Comparison of ENCODE assay signal across 25 cellular contexts in the genomic region with DNA sequence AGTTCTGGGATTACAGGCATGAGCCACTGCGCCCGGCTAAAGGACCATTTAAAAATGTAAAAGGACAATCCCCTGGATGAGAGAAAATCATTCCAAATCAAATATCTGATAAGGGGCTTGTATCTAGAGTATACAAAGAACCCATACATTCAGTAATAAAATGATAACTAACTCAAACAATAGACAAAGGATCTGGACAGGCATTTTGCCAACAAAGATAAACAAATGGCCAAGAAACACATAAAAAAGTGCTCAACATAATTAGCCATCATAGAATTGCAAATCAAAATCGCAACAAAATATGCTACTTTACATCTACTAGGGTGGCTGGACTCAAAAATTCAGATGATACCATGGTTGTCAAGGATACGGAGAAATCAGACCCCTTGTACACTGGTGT.
"Had no signal": no experiment of that assay in that cellular context is flagged by ENCODE, and none has a peak within 500 bp of the region (broad histone marks: within the 10 kb centered on the region; RNA-seq: fewer than 3 reads in every experiment).

No MANE protein-coding gene starts in this region.

- H3K4me1 ChIP-seq: body of pancreas, gastroesophageal sphincter, pancreas, prostate gland, tibial artery had no signal

- H3K4me3 ChIP-seq: body of pancreas, dorsolateral prefrontal cortex, gastroesophageal sphincter, hepatocyte, pancreas, prostate gland, skin epidermis, tibial artery had no signal

- DNase-seq: activated CD4-positive, alpha-beta T cell treated with anti-CD3 and anti-CD28 coated beads for 4 hours; activated CD4-positive, alpha-beta T cell treated with anti-CD3 and anti-CD28 coated beads, Interleukin-2, amount 50 U/mL, for 4 hours; activated naive CD4-positive, alpha-beta T cell treated with Interleukin-2 at 50 U/mL for 16 hours; activated T-cell treated with anti-CD3 and anti-CD28 coated beads for 4 hours; activated T-cell treated with anti-CD3 and anti-CD28 coated beads, Interleukin-2, amount 50 U/mL, for 72 hours; anterior cingulate cortex; body of pancreas; dorsolateral prefrontal cortex; effector memory CD4-positive, alpha-beta T cell; erythroblast; islet precursor cell; left ventricle myocardium superior; naive thymus-derived CD4-positive, alpha-beta T cell; nucleus accumbens; pancreas; retina; stimulated activated CD4-positive, alpha-beta T cell treated with anti-CD3 and anti-CD28 coated beads, Interleukin-4, amount 100 ng/mL, for 4 hours; stimulated activated CD8-positive, alpha-beta memory T cell treated with anti-CD3 and anti-CD28 coated beads, Interleukin-4, amount 100 ng/mL, for 48 hours; stimulated activated naive CD8-positive, alpha-beta T cell treated with anti-CD3 and anti-CD28 coated beads, Interleukin-15, amount 100 ng/mL, for 72 hours; substantia nigra; tibial artery had no signal

- H3K9me3 ChIP-seq: body of pancreas, gastroesophageal sphincter, pancreas, prostate gland, tibial artery had no signal

- H3K27ac ChIP-seq: body of pancreas, dorsolateral prefrontal cortex, gastroesophageal sphincter, hepatocyte, pancreas, prostate gland, skin epidermis, tibial artery had no signal

- H3K36me3 ChIP-seq: gastroesophageal sphincter, pancreas, prostate gland, tibial artery had no signal

- H3K27me3 ChIP-seq: body of pancreas, dorsolateral prefrontal cortex, gastroesophageal sphincter, hepatocyte, pancreas, tibial artery had no signal
